25 cellular contexts compared by ENCODE assay signal in genomic region chr5:153515269-153515668, GRCh38. TPM values are rescaled to one million over a fixed set of nuclear protein-coding genes. Genes with fewer than 3 reads are reported as not detected.
DNase-seq lines count a peak whose midpoint lies in the region; ATAC-seq and TF ChIP-seq lines count a peak whose summit lies in the region.
"Had no signal": no experiment of that assay in that cellular context is flagged by ENCODE, and none has a peak within 500 bp of the region (broad histone marks: within the 10 kb centered on the region; RNA-seq: fewer than 3 reads in every experiment).

No MANE protein-coding gene starts in this region.

- WGBS in testis, 2 donors: 89 to 93% methylated on average over 2 of the region's 2 CpGs

- H3K36me3 ChIP-seq in testis (ENCODE audit: low read depth, missing control alignments): no peaks in the 10 kb centered on the region
- H3K36me3 ChIP-seq: gastroesophageal sphincter, thyroid gland, vagina had no signal

- H3K9me3 ChIP-seq in testis: no peaks in the 10 kb centered on the region
- H3K9me3 ChIP-seq: psoas muscle, thyroid gland, vagina had no signal

- DNase-seq in GM04504 (ENCODE audit: low read depth) (peak; percentile 50), amniotic epithelial cell (ENCODE audit: low read depth) (peak; percentile 88), fibroblast of the aortic adventitia (ENCODE audit: low read depth) (peak; percentile 27), skeletal muscle cell (ENCODE audit: low read depth) (peak; percentile 38), DMS53 treated with DMSO at 0.1 percent for 48 hours (lab: John Stamatoyannopoulos, UW; ENCODE audit: unreplicated experiment) (no peak), testis (no peak), pons (ENCODE audit: low spot score) (no peak)
- DNase-seq: activated effector memory CD4-positive, alpha-beta T cell treated with anti-CD3 and anti-CD28 coated beads, Interleukin-2, amount 50 U/mL, for 16 hours; activated naive CD8-positive, alpha-beta T cell treated with anti-CD3 and anti-CD28 coated beads for 36 hours; CD4-positive, alpha-beta T cell; H9; hippocampal formation; immature natural killer cell; KBM-7; NCI-H1436 treated with DMSO at 0.1 percent for 48 hours; NCI-H510A; psoas muscle; SK-N-SH; stimulated activated naive CD8-positive, alpha-beta T cell treated with anti-CD3 and anti-CD28 coated beads, Interleukin-15, Interleukin-2, amounts not matched to agents 100 U/mL and 50 U/mL, for 24 hours; thyroid gland had no signal

- no peak for TF ChIP-seq CTCF in fibroblast of the aortic adventitia (IDR thresholded peaks at IDR 0.05; ENCODE audit: insufficient read depth, low read length)
- no peak for TF ChIP-seq CTCF in testis (IDR thresholded peaks at IDR 0.05)

- TF ChIP-seq POLR2A in testis (IDR thresholded peaks at IDR 0.05): no peak

- H3K27me3 ChIP-seq in testis: no peaks in the 10 kb centered on the region
- H3K27me3 ChIP-seq: gastroesophageal sphincter, thyroid gland, vagina had no signal

- no peak overlapping the region for H3K27ac ChIP-seq in testis
- H3K27ac ChIP-seq: gastroesophageal sphincter, psoas muscle, thyroid gland, vagina had no signal

- no peak overlapping the region for H3K4me3 ChIP-seq in fibroblast of the aortic adventitia (ENCODE audit: low read depth, low read length)
- no peak overlapping the region for H3K4me3 ChIP-seq in skeletal muscle cell (ENCODE audit: low read depth, low read length)
- no peak overlapping the region for H3K4me3 ChIP-seq in testis
- H3K4me3 ChIP-seq: gastroesophageal sphincter, psoas muscle, thyroid gland, vagina had no signal

- no peak for ATAC-seq in HG03439 (IDR thresholded peaks at IDR 0.05; ENCODE audit: unreplicated experiment)
- ATAC-seq: gastroesophageal sphincter; psoas muscle; stimulated activated naive CD8-positive, alpha-beta T cell treated with anti-CD3 and anti-CD28 coated beads, Interleukin-15, Interleukin-2, amounts not matched to agents 100 U/mL and 50 U/mL, for 24 hours had no signal

- intact Hi-C loops in testis (cut with DNase I; ENCODE audit: low total_unique reads): no loop called here

- no peaks in the 10 kb centered on the region for H3K4me1 ChIP-seq in testis
- H3K4me1 ChIP-seq: gastroesophageal sphincter, psoas muscle, thyroid gland, vagina had no signal

RNA-seq across cellular contexts. Expression of gene GRIA1, which starts 24.8 kb away (rescaled TPM):
- total RNA-seq in fibroblast of the aortic adventitia (ENCODE audit: low replicate concordance) (1.2 TPM in 1 of 2 replicates, not detected in the other), testis (1 to 10 TPM in 1 of 2 donors, under 1 TPM in 1; 0.93 to 3.5 TPM)
- 5.4 TPM for polyA plus RNA-seq in testis (ENCODE audit: insufficient read depth, low read depth, low replicate concordance)
- total RNA-seq: activated naive CD8-positive, alpha-beta T cell treated with anti-CD3 and anti-CD28 coated beads for 36 hours; CD4-positive, alpha-beta T cell; endothelial cell of umbilical vein; HT-29; vagina had no signal
- polyA plus RNA-seq: endothelial cell of umbilical vein, immature natural killer cell had no signal

Comparison
In these comparisons a context has a peak if more than half of its experiments do, and no peak if none do; other contexts are left out.
1. DNase-seq: peak in GM04504 (single experiment), amniotic epithelial cell (single experiment), fibroblast of the aortic adventitia (single experiment) and skeletal muscle cell (single experiment); none in DMS53 treated with DMSO at 0.1 percent for 48 hours (single experiment), testis (single experiment) and pons (single experiment).